In genomic region chr1:15370781-15371467, GRCh38 we compare ENCODE assay signal across 1 cellular context.
A peak's percentile ranks its signal among the peaks of the same experiment; 100 is the strongest.
TF ChIP-seq lines count a peak whose summit lies in the region.

No MANE protein-coding gene starts in this region.

TF ChIP-seq in HepG2, 621 proteins besides CTCF, POLR2A, EP300 and RAD21 (continued from another document and continues in another):
- TF ChIP-seq ZNF280B (CRISPR knock-in tag; IDR thresholded peaks at IDR 0.05; ENCODE audit: borderline replicate concordance): no peak
- TF ChIP-seq ZBED4 (CRISPR knock-in tag; IDR thresholded peaks at IDR 0.05; ENCODE audit: borderline replicate concordance): no peak
- TF ChIP-seq HNF4A (CRISPR knock-in tag; IDR thresholded peaks at IDR 0.05): peak; percentile 71
- TF ChIP-seq MAFG (CRISPR knock-in tag; IDR thresholded peaks at IDR 0.05): no peak
- TF ChIP-seq ZNF224 (CRISPR knock-in tag; IDR thresholded peaks at IDR 0.05): no peak
- TF ChIP-seq MTF1 (CRISPR knock-in tag; IDR thresholded peaks at IDR 0.05): no peak
- TF ChIP-seq AHDC1 (CRISPR knock-in tag; IDR thresholded peaks at IDR 0.05; ENCODE audit: borderline replicate concordance): 0 out of 2 replicates have a peak, but pooled peaks have one; percentile 30
- TF ChIP-seq TAF15 (IDR thresholded peaks at IDR 0.05; ENCODE audit: low read depth, low read length, poor library complexity, severe bottlenecking): no peak
- no peak for TF ChIP-seq GZF1 (CRISPR knock-in tag; IDR thresholded peaks at IDR 0.05)
- no peak for TF ChIP-seq RAD51 (IDR thresholded peaks at IDR 0.05; ENCODE audit: borderline replicate concordance)
- TF ChIP-seq PHF21A (CRISPR knock-in tag; IDR thresholded peaks at IDR 0.05): no peak; the same call in 1 of the 2 replicates
- TF ChIP-seq ZKSCAN1 (IDR thresholded peaks at IDR 0.05; ENCODE audit: low read length): no peak
- no peak for TF ChIP-seq TGIF2 (CRISPR knock-in tag; IDR thresholded peaks at IDR 0.05)
- TF ChIP-seq ATRX (CRISPR knock-in tag; IDR thresholded peaks at IDR 0.05; ENCODE audit: borderline replicate concordance): no peak
- peak; percentile 12; the same call in 1 of the 2 replicates for TF ChIP-seq PHF8 (CRISPR knock-in tag; IDR thresholded peaks at IDR 0.05)
- TF ChIP-seq ZNF687 (CRISPR knock-in tag; IDR thresholded peaks at IDR 0.05): peak; percentile 78
- TF ChIP-seq CREB3 (CRISPR knock-in tag; IDR thresholded peaks at IDR 0.05): no peak
- TF ChIP-seq ZNF710 (CRISPR knock-in tag; IDR thresholded peaks at IDR 0.05; ENCODE audit: borderline replicate concordance): peak; percentile 50; the same call in 1 of the 2 replicates
- no peak for TF ChIP-seq SIX4 (CRISPR knock-in tag; IDR thresholded peaks at IDR 0.05)
- TF ChIP-seq RXRA (CRISPR knock-in tag; IDR thresholded peaks at IDR 0.05): peak; percentile 47; the same call in 1 of the 2 replicates
- TF ChIP-seq PRDM10 (CRISPR knock-in tag; IDR thresholded peaks at IDR 0.05; ENCODE audit: low read depth): no peak
- no peak for TF ChIP-seq ZNF234 (CRISPR knock-in tag; conservative IDR thresholded peaks at IDR 0.05)
- TF ChIP-seq ZNF496 (CRISPR knock-in tag; IDR thresholded peaks at IDR 0.05; ENCODE audit: insufficient replicate concordance): no peak
- TF ChIP-seq ATF3 (CRISPR knock-in tag; IDR thresholded peaks at IDR 0.05): no peak
- TF ChIP-seq ZNF292 (CRISPR knock-in tag; IDR thresholded peaks at IDR 0.05; ENCODE audit: borderline replicate concordance, low read depth): peak; percentile 65; the same call in 1 of the 2 replicates
- TF ChIP-seq MLLT10 (CRISPR knock-in tag; IDR thresholded peaks at IDR 0.05): no peak
- no peak for TF ChIP-seq ZNF670 (CRISPR knock-in tag; IDR thresholded peaks at IDR 0.05; ENCODE audit: borderline replicate concordance)
- TF ChIP-seq CENPT (CRISPR knock-in tag; IDR thresholded peaks at IDR 0.05; ENCODE audit: low read depth): no peak
- no peak for TF ChIP-seq SNAPC2 (CRISPR knock-in tag; IDR thresholded peaks at IDR 0.05)
- peak; percentile 32; the same call in 1 of the 2 replicates for TF ChIP-seq SNAI1 (CRISPR knock-in tag; IDR thresholded peaks at IDR 0.05; ENCODE audit: borderline replicate concordance)
- TF ChIP-seq ZNF7 (CRISPR knock-in tag; IDR thresholded peaks at IDR 0.05): no peak
- TF ChIP-seq MED1 (CRISPR knock-in tag; IDR thresholded peaks at IDR 0.05): peak; percentile 49; the same call in 1 of the 2 replicates
- TF ChIP-seq ZSCAN12 (CRISPR knock-in tag; IDR thresholded peaks at IDR 0.05): no peak
- no peak for TF ChIP-seq SMAD9 (CRISPR knock-in tag; IDR thresholded peaks at IDR 0.05)
- TF ChIP-seq ZNF501 (CRISPR knock-in tag; IDR thresholded peaks at IDR 0.05): no peak
- no peak for TF ChIP-seq SYNCRIP (IDR thresholded peaks at IDR 0.05; ENCODE audit: insufficient read depth, low read depth, low read length)
- TF ChIP-seq ZSCAN20 (CRISPR knock-in tag; IDR thresholded peaks at IDR 0.05; ENCODE audit: borderline replicate concordance): no peak
- TF ChIP-seq IRX3 (CRISPR knock-in tag; IDR thresholded peaks at IDR 0.05; ENCODE audit: borderline replicate concordance, low read depth): no peak
- no peak for TF ChIP-seq SRSF1 (optimal IDR thresholded peaks at IDR 0.05; ENCODE audit: low read depth, low read length)
